Comparison of ENCODE assay signal across 8 cellular contexts in the genomic region with DNA sequence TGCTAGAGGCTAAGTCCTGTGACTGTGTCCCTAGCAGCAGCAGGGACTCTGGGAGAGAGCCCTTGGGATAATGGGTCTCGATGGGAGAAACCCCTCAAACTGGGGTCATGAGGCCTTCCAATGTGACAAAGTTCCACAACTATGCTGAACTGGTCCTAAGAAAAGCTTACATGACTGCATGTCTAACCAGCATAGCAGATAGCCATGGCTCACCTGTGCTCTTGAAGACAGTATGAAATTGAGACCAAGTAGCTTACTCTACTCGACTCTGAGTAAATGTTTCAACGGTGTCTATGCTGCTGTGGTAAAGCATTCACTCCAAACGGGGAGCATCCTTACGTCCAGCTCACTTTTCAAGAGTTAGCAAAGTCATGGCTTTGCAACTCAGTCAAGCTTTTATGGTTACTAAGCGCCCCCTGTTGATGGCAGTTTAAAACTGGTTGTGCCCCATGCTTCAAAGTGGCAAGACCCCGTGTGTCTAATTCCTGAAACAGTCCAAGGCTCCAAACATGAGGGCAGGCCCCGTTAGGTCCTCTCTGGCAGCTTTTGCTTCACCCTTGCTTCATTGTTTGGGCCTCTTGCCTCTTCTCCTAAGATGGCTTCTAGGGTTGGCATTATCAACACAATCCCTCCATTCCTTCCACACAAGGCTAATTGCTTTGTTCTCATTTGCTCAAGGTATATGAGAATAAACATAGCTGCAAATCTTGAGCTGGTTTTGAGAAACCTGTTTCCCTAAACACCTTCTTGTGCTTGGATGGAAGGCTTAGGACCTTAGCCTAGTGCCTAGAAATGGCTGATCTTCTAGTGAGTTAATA. TPM values are rescaled to one million over a fixed set of nuclear protein-coding genes. Genes with fewer than 3 reads are reported as not detected.
A peak's percentile ranks its signal among the peaks of the same experiment; 100 is the strongest.
DNase-seq lines count a peak whose midpoint lies in the region; ATAC-seq and TF ChIP-seq lines count a peak whose summit lies in the region.

No MANE protein-coding gene starts in this region.

- no peaks in the 10 kb centered on the region for H3K9me2 ChIP-seq in HCT116 (ENCODE audit: insufficient read depth)

- CTCF ChIA-PET in HCT116 (lab: Charles Lee) = interaction anchor here (0.6 to 2.9 kb wide), 28 partner anchors 9 to 773 kb away, joined by 3 to 74 read pairs (median 4); no protein-coding TSS in a partner anchor

- no peak overlapping the region for H3K4me3 Mint-ChIP-seq in central memory CD8-positive, alpha-beta T cell

- H3K4me1 Mint-ChIP-seq in central memory CD8-positive, alpha-beta T cell = no peaks in the 10 kb centered on the region

- H3K36me3 Mint-ChIP-seq in central memory CD8-positive, alpha-beta T cell (ENCODE audit: insufficient read depth) = no peaks in the 10 kb centered on the region

- no peak overlapping the region for H3K4me2 ChIP-seq in HCT116 (ENCODE audit: low read length)

- ATAC-seq in HCT116 (peak; percentile 93), HG03457 (IDR thresholded peaks at IDR 0.05; ENCODE audit: unreplicated experiment) (no peak)
- peak; percentile 62 to 65 for ATAC-seq in activated CD4-positive, CD25-positive, alpha-beta regulatory T cell treated with anti-CD3 and anti-CD28 coated beads, Interleukin-2, amount 50 U/mL, for 24 hours
- ATAC-seq in central memory CD8-positive, alpha-beta T cell (replicated peaks; ENCODE audit: extremely low read depth, poor library complexity, severe bottlenecking) = no peak

- peak overlapping the region; percentile 68 for H2AFZ ChIP-seq in HCT116 (ENCODE audit: low read depth, low read length, poor library complexity, severe bottlenecking)

- DNase-seq in GM04504 (ENCODE audit: low read depth) (peak; percentile 60), HCT116 (ENCODE audit: low read depth, low spot score) (peak; percentile 75), NCI-H1694 (lab: John Stamatoyannopoulos, UW) (peak; percentile 50), kidney tubule cell (ENCODE audit: low spot score) (peak; percentile 79)
- DNase-seq in central memory CD8-positive, alpha-beta T cell (ENCODE audit: low spot score in 2 of 2) = peak; percentile 44 to 50
- peak; percentile 75 for DNase-seq in stimulated activated CD4-positive, alpha-beta T cell treated with anti-CD3 and anti-CD28 coated beads, Interleukin-4, amount 100 ng/mL, for 24 hours

- TF ChIP-seq RAD21 in HCT116 (IDR thresholded peaks at IDR 0.05; ENCODE audit: low read depth) = peak; percentile 95

- no peak for TF ChIP-seq POLR2A in HCT116 (IDR thresholded peaks at IDR 0.05; ENCODE audit: borderline replicate concordance, extremely low read depth, insufficient read depth, insufficient read length)

- intact Hi-C loops in HCT116 (cut with micrococcal nuclease) = loop anchor here (1.0 to 10.0 kb wide), 6 partner anchors 109 to 771 kb away; no protein-coding TSS in a partner anchor

- H4K20me1 ChIP-seq in HCT116 (ENCODE audit: insufficient read depth) = no peaks in the 10 kb centered on the region

- TF ChIP-seq CTCF in HCT116 (IDR thresholded peaks at IDR 0.05 in 2 of 3, conservative IDR thresholded peaks at IDR 0.05 in 1 of 3; ENCODE audit: borderline replicate concordance in 1 of 3, insufficient read depth in 1 of 3, low read depth in 2 of 3, low read length in 2 of 3) = peak; percentile 76 to 84 (median 84)

- POLR2A ChIA-PET in HCT116 (lab: Charles Lee) = interaction anchor here (0.8 to 1.2 kb wide), 2 partner anchors 159 to 691 kb away, joined by 3 read pairs; no protein-coding TSS in a partner anchor

- H3K79me2 ChIP-seq in HCT116 (ENCODE audit: insufficient read depth, low read length) = no peaks in the 10 kb centered on the region

- no TSS peak for BruUV-seq in HCT116 (replicated peaks; lab: Mats Ljungman, UMichigan)

- H3K36me3 ChIP-seq in HCT116 (ENCODE audit: control insufficient read depth in 1 of 2, insufficient read depth in 2 of 2, low read length in 2 of 2) = no peaks in the 10 kb centered on the region

- peaks cover 0 to 12% of the 10 kb centered on the region in 2 experiments; a peak in 1 of 4 replicates for H3K4me1 ChIP-seq in HCT116 (ENCODE audit: control insufficient read depth in 1 of 2, insufficient read depth in 2 of 2, low read length in 2 of 2)

- H3K9me3 Mint-ChIP-seq in central memory CD8-positive, alpha-beta T cell = no peaks in the 10 kb centered on the region

- H3K9me3 ChIP-seq in HCT116 (ENCODE audit: control insufficient read depth in 1 of 2, insufficient read depth in 1 of 2, low read depth in 1 of 2, low read length in 2 of 2) = no peaks in the 10 kb centered on the region

- H3K27ac Mint-ChIP-seq in central memory CD8-positive, alpha-beta T cell (ENCODE audit: low read depth) = no peak overlapping the region

- RAD21 ChIA-PET in HCT116 (lab: Charles Lee; ENCODE audit: low non-redundant PET in 1 of 2, low total read pairs in 2 of 2, uncharacterized antibody in 2 of 2, unreplicated experiment in 2 of 2) = interaction anchor here (0.5 to 1.5 kb wide), 11 partner anchors 33 to 694 kb away, joined by 3 to 10 read pairs (median 4); no protein-coding TSS in a partner anchor

- H3K4me3 ChIP-seq in HCT116 (replicated peaks in 1 of 2; ENCODE audit: low read depth in 1 of 2, low read length in 2 of 2) = no peak overlapping the region

- peaks cover 33% of the 10 kb centered on the region for H3K27me3 Mint-ChIP-seq in central memory CD8-positive, alpha-beta T cell

- no peaks in the 10 kb centered on the region for H3K27me3 ChIP-seq in HCT116 (ENCODE audit: insufficient read depth, low read length)

- no peak overlapping the region for H3K9ac ChIP-seq in HCT116 (ENCODE audit: low read length)

- no peak overlapping the region for H3K27ac ChIP-seq in HCT116 (ENCODE audit: low read depth, low read length)

TF ChIP-seq in HCT116, 20 proteins besides CTCF, POLR2A, EP300 and RAD21:
- no peak for TF ChIP-seq SIN3A (IDR thresholded peaks at IDR 0.05; ENCODE audit: low read depth)
- TF ChIP-seq POLR2AphosphoS5 (IDR thresholded peaks at IDR 0.05; ENCODE audit: low read depth, low read length) = no peak
- TF ChIP-seq, protein P1, sequence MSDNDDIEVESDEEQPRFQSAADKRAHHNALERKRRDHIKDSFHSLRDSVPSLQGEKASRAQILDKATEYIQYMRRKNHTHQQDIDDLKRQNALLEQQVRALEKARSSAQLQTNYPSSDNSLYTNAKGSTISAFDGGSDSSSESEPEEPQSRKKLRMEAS (IDR thresholded peaks at IDR 0.05) = no peak
- TF ChIP-seq EZH2 (IDR thresholded peaks at IDR 0.05) = no peak
- TF ChIP-seq, protein P2, sequence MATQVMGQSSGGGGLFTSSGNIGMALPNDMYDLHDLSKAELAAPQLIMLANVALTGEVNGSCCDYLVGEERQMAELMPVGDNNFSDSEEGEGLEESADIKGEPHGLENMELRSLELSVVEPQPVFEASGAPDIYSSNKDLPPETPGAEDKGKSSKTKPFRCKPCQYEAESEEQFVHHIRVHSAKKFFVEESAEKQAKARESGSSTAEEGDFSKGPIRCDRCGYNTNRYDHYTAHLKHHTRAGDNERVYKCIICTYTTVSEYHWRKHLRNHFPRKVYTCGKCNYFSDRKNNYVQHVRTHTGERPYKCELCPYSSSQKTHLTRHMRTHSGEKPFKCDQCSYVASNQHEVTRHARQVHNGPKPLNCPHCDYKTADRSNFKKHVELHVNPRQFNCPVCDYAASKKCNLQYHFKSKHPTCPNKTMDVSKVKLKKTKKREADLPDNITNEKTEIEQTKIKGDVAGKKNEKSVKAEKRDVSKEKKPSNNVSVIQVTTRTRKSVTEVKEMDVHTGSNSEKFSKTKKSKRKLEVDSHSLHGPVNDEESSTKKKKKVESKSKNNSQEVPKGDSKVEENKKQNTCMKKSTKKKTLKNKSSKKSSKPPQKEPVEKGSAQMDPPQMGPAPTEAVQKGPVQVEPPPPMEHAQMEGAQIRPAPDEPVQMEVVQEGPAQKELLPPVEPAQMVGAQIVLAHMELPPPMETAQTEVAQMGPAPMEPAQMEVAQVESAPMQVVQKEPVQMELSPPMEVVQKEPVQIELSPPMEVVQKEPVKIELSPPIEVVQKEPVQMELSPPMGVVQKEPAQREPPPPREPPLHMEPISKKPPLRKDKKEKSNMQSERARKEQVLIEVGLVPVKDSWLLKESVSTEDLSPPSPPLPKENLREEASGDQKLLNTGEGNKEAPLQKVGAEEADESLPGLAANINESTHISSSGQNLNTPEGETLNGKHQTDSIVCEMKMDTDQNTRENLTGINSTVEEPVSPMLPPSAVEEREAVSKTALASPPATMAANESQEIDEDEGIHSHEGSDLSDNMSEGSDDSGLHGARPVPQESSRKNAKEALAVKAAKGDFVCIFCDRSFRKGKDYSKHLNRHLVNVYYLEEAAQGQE (IDR thresholded peaks at IDR 0.05; ENCODE audit: low read depth) = no peak
- TF ChIP-seq SRF (IDR thresholded peaks at IDR 0.05; ENCODE audit: low read depth) = no peak
- TF ChIP-seq, protein P3, sequence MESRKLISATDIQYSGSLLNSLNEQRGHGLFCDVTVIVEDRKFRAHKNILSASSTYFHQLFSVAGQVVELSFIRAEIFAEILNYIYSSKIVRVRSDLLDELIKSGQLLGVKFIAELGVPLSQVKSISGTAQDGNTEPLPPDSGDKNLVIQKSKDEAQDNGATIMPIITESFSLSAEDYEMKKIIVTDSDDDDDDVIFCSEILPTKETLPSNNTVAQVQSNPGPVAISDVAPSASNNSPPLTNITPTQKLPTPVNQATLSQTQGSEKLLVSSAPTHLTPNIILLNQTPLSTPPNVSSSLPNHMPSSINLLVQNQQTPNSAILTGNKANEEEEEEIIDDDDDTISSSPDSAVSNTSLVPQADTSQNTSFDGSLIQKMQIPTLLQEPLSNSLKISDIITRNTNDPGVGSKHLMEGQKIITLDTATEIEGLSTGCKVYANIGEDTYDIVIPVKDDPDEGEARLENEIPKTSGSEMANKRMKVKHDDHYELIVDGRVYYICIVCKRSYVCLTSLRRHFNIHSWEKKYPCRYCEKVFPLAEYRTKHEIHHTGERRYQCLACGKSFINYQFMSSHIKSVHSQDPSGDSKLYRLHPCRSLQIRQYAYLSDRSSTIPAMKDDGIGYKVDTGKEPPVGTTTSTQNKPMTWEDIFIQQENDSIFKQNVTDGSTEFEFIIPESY (IDR thresholded peaks at IDR 0.05; ENCODE audit: extremely low read depth, insufficient replicate concordance, low read length) = no peak
- no peak for TF ChIP-seq JUND (IDR thresholded peaks at IDR 0.05)
- TF ChIP-seq YY1 (IDR thresholded peaks at IDR 0.05; ENCODE audit: extremely low read depth, insufficient replicate concordance, low read depth, low read length) = no peak
- TF ChIP-seq SP1 (IDR thresholded peaks at IDR 0.05; ENCODE audit: low read depth) = no peak
- TF ChIP-seq ZNF274 (IDR thresholded peaks at IDR 0.05; ENCODE audit: low read depth, low read length) = no peak
- TF ChIP-seq, protein P4, sequence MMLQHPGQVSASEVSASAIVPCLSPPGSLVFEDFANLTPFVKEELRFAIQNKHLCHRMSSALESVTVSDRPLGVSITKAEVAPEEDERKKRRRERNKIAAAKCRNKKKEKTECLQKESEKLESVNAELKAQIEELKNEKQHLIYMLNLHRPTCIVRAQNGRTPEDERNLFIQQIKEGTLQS (IDR thresholded peaks at IDR 0.05) = no peak
- TF ChIP-seq FOSL1 (IDR thresholded peaks at IDR 0.05; ENCODE audit: low read depth) = no peak

RNA-seq across cellular contexts. Expression of a gene that starts 46.6 kb away (rescaled TPM):
- total RNA-seq in HCT116 (2021; ENCODE audit: unreplicated experiment) = 34.1 TPM
- 17.1 and 22.9 TPM in 2 replicates for polyA plus RNA-seq in HCT116 (2012)

Comparison
In these comparisons a context has a peak if more than half of its experiments do, and no peak if none do; other contexts are left out.
1. ATAC-seq: peak in HCT116 (single experiment) and activated CD4-positive, CD25-positive, alpha-beta regulatory T cell treated with anti-CD3 and anti-CD28 coated beads, Interleukin-2, amount 50 U/mL, for 24 hours (2 of 2); none in central memory CD8-positive, alpha-beta T cell (single experiment) and HG03457 (single experiment).
2. Peak in every context shown above with its lines, with median percentiles within 50 percentile points of each other: DNase-seq.